Comparison of ENCODE assay signal across 28 cellular contexts in genomic region chr1:68327414-68327813, GRCh38.
DNase-seq lines count a peak whose midpoint lies in the region; ATAC-seq and TF ChIP-seq lines count a peak whose summit lies in the region.
"Had no signal": no experiment of that assay in that cellular context is flagged by ENCODE, and none has a peak within 500 bp of the region (broad histone marks: within the 10 kb centered on the region; RNA-seq: fewer than 3 reads in every experiment).

No MANE protein-coding gene starts in this region.

- TF ChIP-seq POLR2A in esophagus muscularis mucosa (IDR thresholded peaks at IDR 0.05; ENCODE audit: low read depth) (no peak), testis (IDR thresholded peaks at IDR 0.05) (no peak)

- H3K36me3 ChIP-seq in esophagus muscularis mucosa (no peaks in the 10 kb centered on the region), testis (ENCODE audit: low read depth, missing control alignments) (no peaks in the 10 kb centered on the region)
- H3K36me3 ChIP-seq: adrenal gland, ovary, tibial artery had no signal

- WGBS in right cardiac atrium: 39% methylated on average over 3 of the region's 3 CpGs
- 55% methylated on average over 3 of the region's 3 CpGs for WGBS in esophagus muscularis mucosa
- 35 to 38% methylated on average over 3 of the region's 3 CpGs for WGBS in testis, 2 donors

- ATAC-seq in left ventricle myocardium superior (peak; percentile 74), right cardiac atrium (no peak), GM21423 (IDR thresholded peaks at IDR 0.05; ENCODE audit: unreplicated experiment) (no peak)
- ATAC-seq: A549, T-helper 17 cell had no signal

- DNase-seq in left ventricle myocardium superior (no peak), right cardiac atrium (no peak), esophagus muscularis mucosa (ENCODE audit: extremely low spot score) (no peak), iris pigment epithelial cell (ENCODE audit: low read depth) (peak; percentile 45), testis (no peak), NCI-H524 treated with DMSO at 0.1 percent for 48 hours (lab: John Stamatoyannopoulos, UW) (no peak), NCI-H187 (lab: John Stamatoyannopoulos, UW) (no peak)
- DNase-seq: activated CD4-positive, alpha-beta memory T cell treated with anti-CD3 and anti-CD28 coated beads for 36 hours; activated CD4-positive, CD25-positive, alpha-beta regulatory T cell treated with anti-CD3 and anti-CD28 coated beads, Interleukin-2, amount 50 U/mL, for 72 hours; activated CD8-positive, alpha-beta memory T cell treated with anti-CD3 and anti-CD28 coated beads, Interleukin-2, amount 50 U/mL, for 4 hours; activated naive CD4-positive, alpha-beta T cell treated with Interleukin-2 at 50 U/mL for 16 hours; adrenal gland; CD4-positive, alpha-beta T cell; GM23248; hippocampal formation; left cardiac atrium; NCI-H1105 treated with DMSO at 0.1 percent for 48 hours; NCI-H1930; NCI-H526; NK-92 treated with Interleukin-12 subunit alpha and Interleukin-12 subunit beta, amount 100 ng/mL, for 24 hours; ovary; retina; SK-N-SH; stimulated activated CD4-positive, alpha-beta T cell treated with anti-CD3 and anti-CD28 coated beads, Interleukin-4, amount 100 ng/mL, for 1 hour; T-helper 17 cell; tibial artery had no signal

- H3K27me3 ChIP-seq in right cardiac atrium (ENCODE audit: control insufficient read depth, insufficient read depth) (no peaks in the 10 kb centered on the region), esophagus muscularis mucosa (no peaks in the 10 kb centered on the region), testis (no peaks in the 10 kb centered on the region)
- H3K27me3 ChIP-seq: adrenal gland, ovary, tibial artery had no signal

- H3K4me1 ChIP-seq in right cardiac atrium (ENCODE audit: control insufficient read depth, insufficient read depth, low read length) (no peaks in the 10 kb centered on the region), esophagus muscularis mucosa (peaks cover 5 to 66% (median 34%) of the 10 kb centered on the region in 4 donors), testis (peaks cover 38% of the 10 kb centered on the region)
- H3K4me1 ChIP-seq: A549 had no signal

- no peak for TF ChIP-seq CTCF in esophagus muscularis mucosa (IDR thresholded peaks at IDR 0.05)
- TF ChIP-seq CTCF in testis (IDR thresholded peaks at IDR 0.05): no peak

- H3K27ac ChIP-seq in right cardiac atrium (ENCODE audit: low read length) (no peak overlapping the region), esophagus muscularis mucosa (replicated peaks in 1 of 4) (peak overlapping the region in 3 of 4 donors; percentile 46 to 62 (median 59)), testis (peak overlapping the region; percentile 37 to 75)
- H3K27ac ChIP-seq: A549, GM23248, ovary, tibial artery had no signal

- H3K9me3 ChIP-seq in right cardiac atrium (ENCODE audit: control insufficient read depth, low read length) (no peaks in the 10 kb centered on the region), esophagus muscularis mucosa (no peaks in the 10 kb centered on the region), testis (no peaks in the 10 kb centered on the region)
- H3K9me3 ChIP-seq: A549, adrenal gland, ovary, SK-N-SH, tibial artery had no signal

- TF ChIP-seq EP300 in esophagus muscularis mucosa (IDR thresholded peaks at IDR 0.05): no peak

- intact Hi-C loops in left ventricle myocardium superior (cut with micrococcal nuclease) (no loop called here), right cardiac atrium (cut with DNase I) (loop anchor here in 1 of 4 donors (10.0 kb wide), 1 partner anchor 203 kb away; no protein-coding TSS in a partner anchor), esophagus muscularis mucosa (cut with DNase I) (no loop called here), testis (cut with DNase I; ENCODE audit: low total_unique reads) (no loop called here)

- H3K4me3 ChIP-seq in right cardiac atrium (ENCODE audit: low read length): no peak overlapping the region
- no peak overlapping the region for H3K4me3 ChIP-seq in esophagus muscularis mucosa
- H3K4me3 ChIP-seq in testis: no peak overlapping the region
- H3K4me3 ChIP-seq: A549, adrenal gland, GM23248, ovary, tibial artery had no signal
